Comparison of ENCODE assay signal across 16 cellular contexts in the genomic region with DNA sequence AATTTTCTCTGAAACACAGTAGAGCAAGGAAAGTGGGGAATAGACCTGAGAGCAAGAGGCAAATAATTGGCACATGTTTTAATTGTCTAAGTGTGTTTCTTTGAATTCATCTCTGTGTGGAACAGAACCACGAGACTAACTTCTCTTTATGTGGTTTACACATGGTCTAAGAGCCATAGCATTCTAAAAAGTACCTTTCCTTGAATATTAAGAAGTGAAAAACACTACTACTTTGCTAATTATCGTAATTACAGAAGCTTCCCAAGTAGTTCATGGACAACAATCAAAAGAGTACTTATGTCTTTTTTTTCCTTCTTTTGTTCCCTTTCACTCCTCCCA. TPM values are rescaled to one million over a fixed set of nuclear protein-coding genes. Genes with fewer than 3 reads are reported as not detected.
A peak's percentile ranks its signal among the peaks of the same experiment; 100 is the strongest.
DNase-seq lines count a peak whose midpoint lies in the region; ATAC-seq and TF ChIP-seq lines count a peak whose summit lies in the region.
"Had no signal": no experiment of that assay in that cellular context is flagged by ENCODE, and none has a peak within 500 bp of the region (broad histone marks: within the 10 kb centered on the region; RNA-seq: fewer than 3 reads in every experiment).

No MANE protein-coding gene starts in this region.

- H3K9me2 ChIP-seq in MM.1S (replicated peaks; ENCODE audit: insufficient read depth, low read length) = no peaks in the 10 kb centered on the region

- H4K20me1 ChIP-seq in MM.1S (ENCODE audit: insufficient read depth, low read length) = no peaks in the 10 kb centered on the region

- no peaks in the 10 kb centered on the region for H3K9me3 Mint-ChIP-seq in T-helper 2 cell treated with Interferon-gamma antibody and Interleukin-4, amounts not matched to agents 5 μg/mL and 100 μg/mL, for 36 hours
- H3K9me3 Mint-ChIP-seq in natural killer cell = no peaks in the 10 kb centered on the region

- H3F3A ChIP-seq in MM.1S (ENCODE audit: insufficient read depth, low read length) = peaks cover 6% of the 10 kb centered on the region; the same call in 1 of the 2 replicates

- H3K27me3 ChIP-seq in MM.1S (replicated peaks; ENCODE audit: insufficient read depth, low read length) (no peaks in the 10 kb centered on the region), breast epithelium (peaks cover 0 to 18% of the 10 kb centered on the region in 2 donors)
- H3K27me3 ChIP-seq: right lobe of liver, SJSA1 had no signal

- peak; percentile 24 for ATAC-seq in GM21529 (IDR thresholded peaks at IDR 0.05; ENCODE audit: unreplicated experiment)
- peak in 1 of 3 donors; percentile 33 for ATAC-seq in natural killer cell
- ATAC-seq: right lobe of liver had no signal

- H3K4me1 ChIP-seq in MM.1S (ENCODE audit: low read length) = peaks cover 26% of the 10 kb centered on the region
- H3K4me1 ChIP-seq in breast epithelium = no peaks in the 10 kb centered on the region
- H3K4me1 ChIP-seq: right lobe of liver, SJSA1, uterus had no signal

- no peaks in the 10 kb centered on the region for H3K36me3 ChIP-seq in MM.1S (replicated peaks; ENCODE audit: insufficient read depth, low read length)
- no peaks in the 10 kb centered on the region for H3K36me3 ChIP-seq in breast epithelium
- H3K36me3 ChIP-seq: right lobe of liver, SJSA1, uterus had no signal

- DNase-seq in T-helper 2 cell treated with Interferon-gamma antibody and Interleukin-4, amounts not matched to agents 5 μg/mL and 100 μg/mL, for 36 hours (ENCODE audit: low spot score) = no peak
- DNase-seq in T-helper 2 cell (no peak), MM.1S (no peak), natural killer cell (no peak), iPS-NIHi11 (ENCODE audit: low spot score) (no peak), HPDE6-E6E7 (ENCODE audit: extremely low spot score) (no peak), breast epithelium (ENCODE audit: low spot score in 2 of 2) (no peak)
- DNase-seq: amygdala, endodermal cell, NCI-H2171, right lobe of liver, uterus had no signal

- TF ChIP-seq CTCF in MM.1S (IDR thresholded peaks at IDR 0.05; ENCODE audit: low read length) (no peak), natural killer cell (IDR thresholded peaks at IDR 0.05) (no peak), breast epithelium (IDR thresholded peaks at IDR 0.05) (no peak)

- intact Hi-C loops in natural killer cell (cut with micrococcal nuclease) (no loop called here), breast epithelium (cut with DNase I; ENCODE audit: low total_unique reads) (no loop called here)

- no peak for TF ChIP-seq POLR2A in breast epithelium (IDR thresholded peaks at IDR 0.05)

- peak overlapping the region; percentile 76 for H3K27ac Mint-ChIP-seq in T-helper 2 cell treated with Interferon-gamma antibody and Interleukin-4, amounts not matched to agents 5 μg/mL and 100 μg/mL, for 36 hours
- peak overlapping the region in 1 of 2 donors; percentile 31 for H3K27ac Mint-ChIP-seq in natural killer cell
- H3K27ac Mint-ChIP-seq: endodermal cell had no signal

- no peak overlapping the region for H3K9ac ChIP-seq in MM.1S (ENCODE audit: low read length)

- H3K4me3 ChIP-seq in MM.1S (ENCODE audit: low read length) (no peak overlapping the region), breast epithelium (no peak overlapping the region)
- H3K4me3 ChIP-seq: right lobe of liver, SJSA1, uterus had no signal

- H3K79me2 ChIP-seq in MM.1S (ENCODE audit: low read length) = no peaks in the 10 kb centered on the region

- peak overlapping the region; percentile 46 for H3K4me3 Mint-ChIP-seq in T-helper 2 cell treated with Interferon-gamma antibody and Interleukin-4, amounts not matched to agents 5 μg/mL and 100 μg/mL, for 36 hours
- H3K4me3 Mint-ChIP-seq in natural killer cell = peak overlapping the region; percentile 45
- H3K4me3 Mint-ChIP-seq: endodermal cell had no signal

- peak overlapping the region; percentile 43; the same call in 1 of the 2 replicates for H3K4me2 ChIP-seq in MM.1S (ENCODE audit: low read depth, low read length)

- H3K4me1 Mint-ChIP-seq in T-helper 2 cell treated with Interferon-gamma antibody and Interleukin-4, amounts not matched to agents 5 μg/mL and 100 μg/mL, for 36 hours (ENCODE audit: low read depth) = peaks cover 18% of the 10 kb centered on the region
- peaks cover 22% of the 10 kb centered on the region in 2 donors for H3K4me1 Mint-ChIP-seq in natural killer cell
- H3K4me1 Mint-ChIP-seq: endodermal cell had no signal

- no peaks in the 10 kb centered on the region for H3K27me3 Mint-ChIP-seq in T-helper 2 cell treated with Interferon-gamma antibody and Interleukin-4, amounts not matched to agents 5 μg/mL and 100 μg/mL, for 36 hours (ENCODE audit: low read depth)
- peaks cover 0 to 2% of the 10 kb centered on the region in 2 donors for H3K27me3 Mint-ChIP-seq in natural killer cell (ENCODE audit: low read depth in 2 of 2)

- H3K27ac ChIP-seq in MM.1S (ENCODE audit: low read length) (peak overlapping the region; percentile 49; the same call in 1 of the 2 replicates), breast epithelium (no peak overlapping the region)
- H3K27ac ChIP-seq: right lobe of liver, SJSA1, uterus had no signal

- H3K9me3 ChIP-seq in MM.1S (replicated peaks; ENCODE audit: insufficient read depth, low read length) (no peaks in the 10 kb centered on the region), breast epithelium (no peaks in the 10 kb centered on the region)
- H3K9me3 ChIP-seq: right lobe of liver, SJSA1, uterus had no signal

- H2AFZ ChIP-seq in MM.1S (ENCODE audit: low read length) = no peak overlapping the region

- H3K36me3 Mint-ChIP-seq in T-helper 2 cell treated with Interferon-gamma antibody and Interleukin-4, amounts not matched to agents 5 μg/mL and 100 μg/mL, for 36 hours (ENCODE audit: low read depth) = no peaks in the 10 kb centered on the region
- H3K36me3 Mint-ChIP-seq in natural killer cell = no peaks in the 10 kb centered on the region

RNA-seq across cellular contexts. Expression of a gene that starts 2.9 kb away (rescaled TPM):
- 10 to 100 TPM; 11.3 to 25.6 (median 20.9) TPM for total RNA-seq in natural killer cell
- 10 to 100 TPM; 13.1 to 25.5 (median 23.5) TPM for total RNA-seq in breast epithelium
- total RNA-seq: A673, endodermal cell, G401 had no signal
